12 cellular contexts compared by ENCODE assay signal in genomic region chr6:15876406-15876805, GRCh38.
DNase-seq lines count a peak whose midpoint lies in the region; ATAC-seq and TF ChIP-seq lines count a peak whose summit lies in the region.
"Had no signal": no experiment of that assay in that cellular context is flagged by ENCODE, and none has a peak within 500 bp of the region (broad histone marks: within the 10 kb centered on the region; RNA-seq: fewer than 3 reads in every experiment).

No MANE protein-coding gene starts in this region.

- H3K27me3 ChIP-seq in prostate gland (replicated peaks; ENCODE audit: insufficient read depth) = no peaks in the 10 kb centered on the region

- DNase-seq in activated T-cell treated with anti-CD3 and anti-CD28 coated beads, Interleukin-2, amount 50 U/mL, for 4 hours = no peak
- no peak for DNase-seq in activated T-cell treated with anti-CD3 and anti-CD28 coated beads, Interleukin-2, amount 50 U/mL, for 48 hours
- DNase-seq in RPMI7951 (ENCODE audit: low read depth) (peak; percentile 64), prostate gland (ENCODE audit: low spot score) (no peak), NCI-H748 treated with DMSO at 0.1 percent for 48 hours (lab: John Stamatoyannopoulos, UW) (no peak), lower leg skin (ENCODE audit: low spot score in 2 of 2) (no peak)

- H3K27ac Mint-ChIP-seq in stimulated activated memory B cell treated with anti-CD40 and anti-IgM and Interleukin-4, amounts not matched to agents 10 μg/mL and 1 μg/mL and 100 μg/mL, for 72 hours = peak overlapping the region; percentile 70
- H3K27ac Mint-ChIP-seq: B cell, brain, memory B cell had no signal

- no peak overlapping the region for H3K27ac ChIP-seq in prostate gland
- H3K27ac ChIP-seq: HL-60 had no signal

- no peaks in the 10 kb centered on the region for H3K4me1 ChIP-seq in prostate gland (replicated peaks)

- TF ChIP-seq CTCF in prostate gland (IDR thresholded peaks at IDR 0.05) (no peak), lower leg skin (IDR thresholded peaks at IDR 0.05) (no peak)

- WGBS in prostate gland = 44% methylated on average over 3 of the region's 3 CpGs
- WGBS in lower leg skin, 2 donors = 79 to 80% methylated on average over 3 of the region's 3 CpGs

- H3K4me3 ChIP-seq in prostate gland (no peak overlapping the region), lower leg skin (ENCODE audit: low read depth, poor library complexity, severe bottlenecking) (no peak overlapping the region)

- no peak for TF ChIP-seq POLR2A in prostate gland (IDR thresholded peaks at IDR 0.05)
- no peak for TF ChIP-seq POLR2A in lower leg skin (IDR thresholded peaks at IDR 0.05)

- no peaks in the 10 kb centered on the region for H3K36me3 ChIP-seq in prostate gland

- no peak overlapping the region for H3K4me3 Mint-ChIP-seq in activated T-cell treated with anti-CD3 and anti-CD28 coated beads, Interleukin-2, amount 50 U/mL, for 4 hours
- H3K4me3 Mint-ChIP-seq in stimulated activated memory B cell treated with anti-CD40 and anti-IgM and Interleukin-4, amounts not matched to agents 10 μg/mL and 1 μg/mL and 100 μg/mL, for 72 hours = no peak overlapping the region
- H3K4me3 Mint-ChIP-seq: B cell, brain, memory B cell had no signal

- H3K27me3 Mint-ChIP-seq in activated T-cell treated with anti-CD3 and anti-CD28 coated beads, Interleukin-2, amount 50 U/mL, for 4 hours (ENCODE audit: low read depth) = peaks cover under 1% of the 10 kb centered on the region
- no peaks in the 10 kb centered on the region for H3K27me3 Mint-ChIP-seq in stimulated activated memory B cell treated with anti-CD40 and anti-IgM and Interleukin-4, amounts not matched to agents 10 μg/mL and 1 μg/mL and 100 μg/mL, for 72 hours

- ATAC-seq in activated T-cell treated with anti-CD3 and anti-CD28 coated beads, Interleukin-2, amount 50 U/mL, for 4 hours = peak; percentile 41 to 49
- peak; percentile 78 for ATAC-seq in HG02885 (IDR thresholded peaks at IDR 0.05; ENCODE audit: poor library complexity, unreplicated experiment)
- ATAC-seq in stimulated activated memory B cell treated with anti-CD40 and anti-IgM and Interleukin-4, amounts not matched to agents 10 μg/mL and 1 μg/mL and 100 μg/mL, for 72 hours = peak; percentile 89

- intact Hi-C loops in prostate gland (cut with DNase I) = no loop called here
- intact Hi-C loops in lower leg skin (cut with DNase I; ENCODE audit: low total_unique reads) = no loop called here

- no peaks in the 10 kb centered on the region for H3K36me3 Mint-ChIP-seq in activated T-cell treated with anti-CD3 and anti-CD28 coated beads, Interleukin-2, amount 50 U/mL, for 4 hours (ENCODE audit: insufficient read depth)
- H3K36me3 Mint-ChIP-seq in stimulated activated memory B cell treated with anti-CD40 and anti-IgM and Interleukin-4, amounts not matched to agents 10 μg/mL and 1 μg/mL and 100 μg/mL, for 72 hours = no peaks in the 10 kb centered on the region
- H3K36me3 Mint-ChIP-seq: brain, memory B cell had no signal

- no peaks in the 10 kb centered on the region for H3K9me3 ChIP-seq in prostate gland

- no peaks in the 10 kb centered on the region for H3K9me3 Mint-ChIP-seq in activated T-cell treated with anti-CD3 and anti-CD28 coated beads, Interleukin-2, amount 50 U/mL, for 4 hours
- no peaks in the 10 kb centered on the region for H3K9me3 Mint-ChIP-seq in stimulated activated memory B cell treated with anti-CD40 and anti-IgM and Interleukin-4, amounts not matched to agents 10 μg/mL and 1 μg/mL and 100 μg/mL, for 72 hours
- H3K9me3 Mint-ChIP-seq: brain, memory B cell had no signal

- peaks cover 20% of the 10 kb centered on the region for H3K4me1 Mint-ChIP-seq in activated T-cell treated with anti-CD3 and anti-CD28 coated beads, Interleukin-2, amount 50 U/mL, for 4 hours (ENCODE audit: low read depth)
- H3K4me1 Mint-ChIP-seq in stimulated activated memory B cell treated with anti-CD40 and anti-IgM and Interleukin-4, amounts not matched to agents 10 μg/mL and 1 μg/mL and 100 μg/mL, for 72 hours = peaks cover 56% of the 10 kb centered on the region
